Comparison of ENCODE assay signal across 7 cellular contexts in the genomic region with DNA sequence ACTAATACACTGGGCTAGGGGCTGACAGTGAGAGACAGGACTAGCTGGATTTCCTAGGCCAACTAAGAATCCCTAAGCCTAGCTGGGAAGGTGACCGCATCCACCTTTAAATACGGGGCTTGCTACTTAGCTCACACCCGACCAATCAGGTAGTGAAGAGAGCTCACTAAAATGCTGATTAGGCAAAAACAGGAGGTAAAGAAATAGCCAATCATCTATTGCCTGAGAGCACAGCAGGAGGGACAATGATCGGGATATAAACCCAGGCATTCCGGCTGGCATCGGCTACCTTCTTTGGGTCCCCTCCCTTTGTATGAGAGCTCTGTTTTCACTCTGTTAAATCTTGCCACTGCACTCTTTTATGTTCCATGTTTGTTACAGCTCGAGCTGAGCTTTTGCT.
DNase-seq lines count a peak whose midpoint lies in the region; ATAC-seq, FAIRE-seq and TF ChIP-seq lines count a peak whose summit lies in the region.
"Not testable (repeated sequence)": the region's sequence is repeated elsewhere in the genome, so short reads cannot be mapped to it uniquely, and the experiment has no call there.

No MANE protein-coding gene starts in this region.

- H3K56ac ChIP-seq in IMR-90 (ENCODE audit: extremely low read depth, insufficient read depth, low read length); H1 (replicated peaks; ENCODE audit: insufficient read length, low read depth, low read length): not testable (repeated sequence)

- 67% methylated on average over 7 of the region's 7 CpGs for WGBS in A549 (ENCODE audit: missing lambda C conversion rate)
- WGBS in IMR-90 (ENCODE audit: extremely low coverage in 2 of 2, insufficient read length in 1 of 2), 2 experiments: 80% methylated on average over 1 of the region's 7 CpGs; no CpG with 5 or more reads in 1 of the 2 experiments
- WGBS in K562 (ENCODE audit: insufficient coverage, low coverage, missing lambda C conversion rate): 63% methylated on average over 4 of the region's 7 CpGs
- WGBS in H1 (ENCODE audit: extremely low coverage in 1 of 2, insufficient coverage in 1 of 2, insufficient read length in 1 of 2, insufficient replicate concordance in 2 of 2, low coverage in 1 of 2, low lambda C conversion rate in 2 of 2, missing lambda C conversion rate in 1 of 2), 2 experiments: 87% methylated on average over 7 of the region's 7 CpGs; no CpG with 5 or more reads in 1 of the 2 experiments
- WGBS in HepG2 (ENCODE audit: low lambda C conversion rate): 94% methylated on average over 7 of the region's 7 CpGs
- no CpG with 5 or more reads among the region's 7 CpGs for WGBS in trophoblast cell (ENCODE audit: extremely low coverage, insufficient coverage, insufficient read length)

- H3K27ac ChIP-seq in A549; IMR-90 (ENCODE audit: insufficient read depth, low read length); K562 (ENCODE audit: extremely low read depth, low read depth, low read length); H1 (ENCODE audit: low read depth, low read length); HepG2 (ENCODE audit: extremely low read length, insufficient read depth, low read length); trophoblast cell (ENCODE audit: low read depth, low read length): not testable (repeated sequence)

- not testable (repeated sequence) for H3K4me2 ChIP-seq in A549; IMR-90 (ENCODE audit: low read depth, low read length); K562 (ENCODE audit: insufficient read depth, low read length); H1 (ENCODE audit: insufficient read depth in 1 of 2, low read depth in 2 of 2, low read length in 2 of 2); HepG2 (ENCODE audit: low read depth, low read length); trophoblast cell (ENCODE audit: low read length)

- not testable (repeated sequence) for H3K4me1 Mint-ChIP-seq in activated CD4-positive, alpha-beta T cell treated with anti-CD3 and anti-CD28 coated beads, Interleukin-2, amount 10 ng/mL, durations not matched to agents 7 days and 5 days

- H4K91ac ChIP-seq in IMR-90 (ENCODE audit: insufficient read depth, low read depth, low read length); H1 (replicated peaks; ENCODE audit: insufficient read length, low read length): not testable (repeated sequence)
- peak overlapping the region; percentile 54 for H4K91ac ChIP-seq in trophoblast cell (ENCODE audit: low read depth, low read length)

- H3K23me2 ChIP-seq in H1 (ENCODE audit: low read depth, low read length): not testable (repeated sequence)

- not testable (repeated sequence) for H4K20me1 ChIP-seq in IMR-90 (ENCODE audit: insufficient read depth, low read length); K562 (replicated peaks; ENCODE audit: control insufficient read depth, insufficient read depth, low read length); H1 (replicated peaks in 1 of 2; ENCODE audit: control insufficient read depth in 1 of 2, insufficient read depth in 2 of 2, low read length in 2 of 2); HepG2 (ENCODE audit: insufficient read depth, low read length)

- not testable (repeated sequence) for TF ChIP-seq RAD21 in A549 (conservative IDR thresholded peaks at IDR 0.05 in 1 of 2, IDR thresholded peaks at IDR 0.05 in 1 of 2); IMR-90 (IDR thresholded peaks at IDR 0.05; ENCODE audit: low read length); K562 (CRISPR knock-in tag; conservative IDR thresholded peaks at IDR 0.05 in 1 of 2, IDR thresholded peaks at IDR 0.05 in 1 of 2); H1 (IDR thresholded peaks at IDR 0.05 in 1 of 2, conservative IDR thresholded peaks at IDR 0.05 in 1 of 2; ENCODE audit: low read depth in 2 of 2, low read length in 2 of 2); HepG2 (CRISPR knock-in tag; IDR thresholded peaks at IDR 0.05)

- not testable (repeated sequence) for H3K27me3 ChIP-seq in IMR-90 (ENCODE audit: control insufficient read depth, insufficient read depth, low read length); K562 (ENCODE audit: control insufficient read depth in 2 of 2, insufficient read depth in 2 of 2, low read length in 2 of 2); H1 (replicated peaks in 1 of 4; ENCODE audit: control insufficient read depth in 3 of 4, extremely low read depth in 1 of 4, insufficient read depth in 3 of 4, low read length in 3 of 4); HepG2 (ENCODE audit: control insufficient read depth in 1 of 2, insufficient read depth in 2 of 2, low read length in 2 of 2); trophoblast cell (ENCODE audit: insufficient read depth, low read length)

- H3K4me3 Mint-ChIP-seq in activated CD4-positive, alpha-beta T cell treated with anti-CD3 and anti-CD28 coated beads, Interleukin-2, amount 10 ng/mL, durations not matched to agents 7 days and 5 days: not testable (repeated sequence)

- BruUV-seq in IMR-90 (replicated peaks; lab: Mats Ljungman, UMichigan); K562 (replicated peaks; lab: Mats Ljungman, UMichigan); HepG2 (replicated peaks; lab: Mats Ljungman, UMichigan): not testable (repeated sequence)

- ATAC-seq in A549; IMR-90 (ENCODE audit: low read depth); K562; HepG2: not testable (repeated sequence)

- H2BK12ac ChIP-seq in H1 (ENCODE audit: low read depth, low read length); trophoblast cell (ENCODE audit: low read length): not testable (repeated sequence)

- not testable (repeated sequence) for H3K79me1 ChIP-seq in IMR-90 (ENCODE audit: low read depth in 1 of 2, low read length in 2 of 2); H1 (ENCODE audit: low read depth, low read length)
- peaks cover 13% of the 10 kb centered on the region for H3K79me1 ChIP-seq in trophoblast cell (ENCODE audit: low read length)

- not testable (repeated sequence) for H2BK20ac ChIP-seq in IMR-90 (ENCODE audit: low read depth, low read length); H1 (ENCODE audit: low read length)

- not testable (repeated sequence) for H3K79me2 ChIP-seq in K562 (ENCODE audit: control insufficient read depth, insufficient read depth, low read length); H1 (ENCODE audit: control insufficient read depth in 1 of 2, insufficient read depth in 2 of 2, low read length in 2 of 2); HepG2 (ENCODE audit: insufficient read depth, low read length); trophoblast cell (ENCODE audit: control insufficient read depth, insufficient read depth, low read length, poor library complexity)

- not testable (repeated sequence) for H4K8ac ChIP-seq in IMR-90 (ENCODE audit: low read depth in 2 of 2, low read length in 2 of 2); H1 (ENCODE audit: extremely low read depth, insufficient read depth, low read length); trophoblast cell (ENCODE audit: low read depth, low read length)

- H2BK15ac ChIP-seq in IMR-90 (ENCODE audit: low read depth, low read length); H1 (ENCODE audit: low read length): not testable (repeated sequence)

- H4K5ac ChIP-seq in IMR-90 (ENCODE audit: low read depth, low read length); H1 (ENCODE audit: insufficient read length, low read depth, low read length): not testable (repeated sequence)

- not testable (repeated sequence) for H3K18ac ChIP-seq in IMR-90 (ENCODE audit: low read depth, low read length); H1 (ENCODE audit: extremely low read depth, low read length); trophoblast cell (ENCODE audit: low read length)

- not testable (repeated sequence) for H2BK5ac ChIP-seq in IMR-90 (ENCODE audit: low read depth, low read length, poor library complexity, severe bottlenecking); H1 (ENCODE audit: low read depth, low read length); trophoblast cell (ENCODE audit: low read depth, low read length, poor library complexity)

- POLR2A ChIA-PET in A549 (lab: Yijun Ruan, JAX); IMR-90 (lab: Charles Lee; ENCODE audit: unreplicated experiment); activated CD4-positive, alpha-beta T cell treated with anti-CD3 and anti-CD28 coated beads, Interleukin-2, amount 10 ng/mL, durations not matched to agents 7 days and 5 days (lab: Charles Lee); K562 (lab: Yijun Ruan, JAX); H1 (lab: Charles Lee; ENCODE audit: partially characterized antibody); HepG2 (lab: Yijun Ruan, JAX): not testable (repeated sequence)

- not testable (repeated sequence) for TF ChIP-seq POLR2A in A549 (IDR thresholded peaks at IDR 0.05; ENCODE audit: low read length); IMR-90 (IDR thresholded peaks at IDR 0.05; ENCODE audit: low read depth, low read length); K562 (conservative IDR thresholded peaks at IDR 0.05); H1 (IDR thresholded peaks at IDR 0.05; ENCODE audit: control extremely low read depth in 1 of 2, low read depth in 2 of 2, low read length in 2 of 2); HepG2 (IDR thresholded peaks at IDR 0.05; ENCODE audit: insufficient read depth in 1 of 2, low read depth in 2 of 2, low read length in 2 of 2)

- H3K4me3 ChIP-seq in A549; IMR-90 (ENCODE audit: insufficient read depth, low read depth, low read length); K562; H1 (ENCODE audit: extremely low read depth in 1 of 4, insufficient read depth in 2 of 4, low read depth in 3 of 4, low read length in 4 of 4); HepG2 (replicated peaks in 1 of 3; ENCODE audit: insufficient read depth in 1 of 3, low read depth in 2 of 3, low read length in 3 of 3); trophoblast cell (ENCODE audit: low read depth, low read length): not testable (repeated sequence)

- H3K36me3 ChIP-seq in IMR-90 (ENCODE audit: control insufficient read depth, insufficient read depth, low read length); K562 (ENCODE audit: control insufficient read depth, insufficient read depth, low read length); H1 (ENCODE audit: control insufficient read depth in 2 of 4, insufficient read depth in 4 of 4, low read length in 3 of 4); HepG2 (replicated peaks in 1 of 2; ENCODE audit: control insufficient read depth in 1 of 2, insufficient read depth in 2 of 2, low read length in 2 of 2); trophoblast cell (ENCODE audit: control insufficient read depth in 1 of 2, insufficient read depth in 2 of 2, low read length in 2 of 2): not testable (repeated sequence)

- CTCF ChIA-PET in A549 (lab: Yijun Ruan, JAX): interaction anchor here (0.6 to 0.9 kb wide), 2 partner anchors 131 to 405 kb away, joined by 3 to 4 read pairs; no protein-coding TSS in a partner anchor
- CTCF ChIA-PET in IMR-90 (lab: Yijun Ruan, JAX): interaction anchor here (0.8 kb wide), 1 partner anchor 131 kb away, joined by 3 read pairs; no protein-coding TSS in a partner anchor
- CTCF ChIA-PET in activated CD4-positive, alpha-beta T cell treated with anti-CD3 and anti-CD28 coated beads, Interleukin-2, amount 10 ng/mL, durations not matched to agents 7 days and 5 days (lab: Charles Lee); K562 (lab: Yijun Ruan, JAX; ENCODE audit: low intra/inter-chr PET ratio); HepG2 (lab: Yijun Ruan, JAX; ENCODE audit: low intra/inter-chr PET ratio, low total read pairs): not testable (repeated sequence)
- CTCF ChIA-PET in H1 (lab: Charles Lee; ENCODE audit: partially characterized antibody): interaction anchor here (0.7 to 1.0 kb wide), 2 partner anchors 9 to 130 kb away, joined by 3 to 6 read pairs; no protein-coding TSS in a partner anchor

- H3K4me1 ChIP-seq in A549 (peaks cover 14% of the 10 kb centered on the region), trophoblast cell (ENCODE audit: control insufficient read depth in 1 of 2, insufficient read depth in 2 of 2, low read length in 2 of 2) (peaks cover 5 to 12% of the 10 kb centered on the region in 2 experiments)
- not testable (repeated sequence) for H3K4me1 ChIP-seq in IMR-90 (ENCODE audit: control insufficient read depth, insufficient read depth, low read length); K562 (replicated peaks in 1 of 2; ENCODE audit: control insufficient read depth in 2 of 2, insufficient read depth in 2 of 2, low read length in 2 of 2); H1 (replicated peaks in 1 of 4; ENCODE audit: control insufficient read depth in 3 of 4, insufficient read depth in 4 of 4, low read length in 3 of 4); HepG2 (ENCODE audit: insufficient read depth, low read length)

- not testable (repeated sequence) for H2AK9ac ChIP-seq in IMR-90 (replicated peaks; ENCODE audit: low read depth, low read length, poor library complexity)

- not testable (repeated sequence) for H3K9ac ChIP-seq in IMR-90 (ENCODE audit: low read depth, low read length); K562 (ENCODE audit: insufficient read depth in 1 of 2, low read depth in 2 of 2, low read length in 2 of 2); H1 (replicated peaks in 1 of 4; ENCODE audit: extremely low read depth in 1 of 4, low read depth in 3 of 4, low read length in 3 of 4); HepG2 (ENCODE audit: insufficient read depth, low read depth, low read length); trophoblast cell (ENCODE audit: low read length)

- H3K23ac ChIP-seq in IMR-90 (ENCODE audit: low read depth, low read length); H1 (ENCODE audit: insufficient read length); trophoblast cell (ENCODE audit: low read length): not testable (repeated sequence)

- DNase-seq in A549 (ENCODE audit: low read depth in 1 of 2, low spot score in 1 of 2); IMR-90; activated CD4-positive, alpha-beta T cell treated with anti-CD3 and anti-CD28 coated beads, Interleukin-2, amount 10 ng/mL, durations not matched to agents 7 days and 5 days; K562 (ENCODE audit: extremely low read depth in 1 of 4, low spot score in 3 of 4); H1 (ENCODE audit: low read depth in 1 of 2, low spot score in 2 of 2); HepG2 (ENCODE audit: low spot score); trophoblast cell: not testable (repeated sequence)

- H2AK5ac ChIP-seq in IMR-90 (ENCODE audit: low read depth, low read length); H1 (ENCODE audit: low read depth, low read length); trophoblast cell (ENCODE audit: low read length): not testable (repeated sequence)

- in situ Hi-C loops in IMR-90 (cut with MboI; ENCODE audit: low sequenced_read_pairs): not testable (repeated sequence)
- in situ Hi-C loops in K562 (cut with MboI) (loop anchor here (25.0 kb wide), 1 partner anchor 271 kb away; no protein-coding TSS in a partner anchor), HepG2 (cut with HindIII; ENCODE audit: extremely low pct_ligation_motif_present, low pct_unique_long_range_greater_than_20kb) (loop anchor here (25.0 kb wide), 2 partner anchors 271 to 346 kb away; no protein-coding TSS in a partner anchor)

- not testable (repeated sequence) for H2BK120ac ChIP-seq in IMR-90 (ENCODE audit: low read depth, low read length); H1 (replicated peaks; ENCODE audit: low read depth, low read length); trophoblast cell (ENCODE audit: insufficient read depth, low read length, poor library complexity)

- TF ChIP-seq CTCF in A549 (IDR thresholded peaks at IDR 0.05); IMR-90 (conservative IDR thresholded peaks at IDR 0.05; ENCODE audit: low read depth, low read length); K562 (IDR thresholded peaks at IDR 0.05 in 2 of 3, conservative IDR thresholded peaks at IDR 0.05 in 1 of 3; ENCODE audit: insufficient read depth in 2 of 3, low read depth in 1 of 3, low read length in 3 of 3); H1 (IDR thresholded peaks at IDR 0.05; ENCODE audit: control extremely low read depth in 1 of 3, insufficient read depth in 1 of 3, low read depth in 1 of 3, low read length in 3 of 3); HepG2 (CRISPR knock-in tag; IDR thresholded peaks at IDR 0.05): not testable (repeated sequence)

- dilution Hi-C loops in IMR-90 (cut with HindIII; ENCODE audit: low sequenced_read_pairs, unreplicated experiment): not testable (repeated sequence)

- not testable (repeated sequence) for H2AFZ ChIP-seq in IMR-90 (replicated peaks; ENCODE audit: low read length, poor library complexity); K562 (ENCODE audit: low read depth, low read length); H1 (ENCODE audit: low read length); HepG2 (ENCODE audit: low read length); trophoblast cell (ENCODE audit: insufficient read depth, low read length, poor library complexity)

- intact Hi-C loops in IMR-90 (cut with micrococcal nuclease); K562 (cut with micrococcal nuclease); HepG2 (cut with micrococcal nuclease; ENCODE audit: unreplicated experiment): not testable (repeated sequence)

- peak overlapping the region; percentile 48 for H3K27ac Mint-ChIP-seq in activated CD4-positive, alpha-beta T cell treated with anti-CD3 and anti-CD28 coated beads, Interleukin-2, amount 10 ng/mL, durations not matched to agents 7 days and 5 days

- H3K9me1 ChIP-seq in IMR-90 (ENCODE audit: insufficient read depth, low read length); K562 (ENCODE audit: control insufficient read depth, insufficient read depth, low read length): not testable (repeated sequence)

- peaks cover 36% of the 10 kb centered on the region for H3K36me3 Mint-ChIP-seq in activated CD4-positive, alpha-beta T cell treated with anti-CD3 and anti-CD28 coated beads, Interleukin-2, amount 10 ng/mL, durations not matched to agents 7 days and 5 days (ENCODE audit: low read depth)

- TF ChIP-seq EP300 in A549 (IDR thresholded peaks at IDR 0.05); K562 (IDR thresholded peaks at IDR 0.05; ENCODE audit: low read length); H1 (IDR thresholded peaks at IDR 0.05; ENCODE audit: borderline replicate concordance in 1 of 2, low read depth in 2 of 2, low read length in 2 of 2); HepG2 (IDR thresholded peaks at IDR 0.05; ENCODE audit: low read depth in 2 of 2, low read length in 2 of 2); HepG2 (CRISPR knock-in tag; IDR thresholded peaks at IDR 0.05; ENCODE audit: borderline replicate concordance): not testable (repeated sequence)

- H3K27me3 Mint-ChIP-seq in activated CD4-positive, alpha-beta T cell treated with anti-CD3 and anti-CD28 coated beads, Interleukin-2, amount 10 ng/mL, durations not matched to agents 7 days and 5 days: not testable (repeated sequence)

- peaks cover 23% of the 10 kb centered on the region for H3K9me3 Mint-ChIP-seq in activated CD4-positive, alpha-beta T cell treated with anti-CD3 and anti-CD28 coated beads, Interleukin-2, amount 10 ng/mL, durations not matched to agents 7 days and 5 days

- H3K14ac ChIP-seq in IMR-90 (replicated peaks; ENCODE audit: low read depth, low read length); H1 (ENCODE audit: insufficient read length); trophoblast cell (ENCODE audit: low read length): not testable (repeated sequence)

- H4K12ac ChIP-seq in trophoblast cell (ENCODE audit: low read depth, low read length): not testable (repeated sequence)

- not testable (repeated sequence) for H3K4ac ChIP-seq in IMR-90 (ENCODE audit: low read depth, low read length); H1 (replicated peaks; ENCODE audit: insufficient read length, low read depth, low read length); trophoblast cell (ENCODE audit: low read depth, low read length)

- not testable (repeated sequence) for H3K9me3 ChIP-seq in A549; IMR-90 (ENCODE audit: control insufficient read depth, insufficient read depth, low read length); K562 (replicated peaks; ENCODE audit: control insufficient read depth, insufficient read depth, low read depth, low read length); HepG2 (ENCODE audit: low read length); trophoblast cell (ENCODE audit: insufficient read depth, low read depth, low read length)
- H3K9me3 ChIP-seq in H1 (ENCODE audit: insufficient read depth in 2 of 2, low read depth in 1 of 2, low read length in 1 of 2): peaks cover 7 to 12% of the 10 kb centered on the region in 2 experiments; a peak in 2 of 4 replicates

- not testable (repeated sequence) for FAIRE-seq in A549 (lab: Jason Lieb, UNC); K562 (lab: Jason Lieb, UNC); H1 (lab: Jason Lieb, UNC); HepG2 (lab: Jason Lieb, UNC)
